In genomic region chr7:1664711-1665591, GRCh38 we compare ENCODE assay signal across 8 cellular contexts. TPM values are rescaled to one million over a fixed set of nuclear protein-coding genes. Genes with fewer than 3 reads are reported as not detected.
DNase-seq lines count a peak whose midpoint lies in the region; ATAC-seq and TF ChIP-seq lines count a peak whose summit lies in the region.

No MANE protein-coding gene starts in this region.

- H3K27me3 ChIP-seq in H7 (ENCODE audit: control insufficient read depth, insufficient read depth, low read length), result peaks cover 61% of the 10 kb centered on the region

- TF ChIP-seq CTCF in AG09319 (IDR thresholded peaks at IDR 0.05; ENCODE audit: low read depth, low read length) (peak; percentile 73), RWPE1 (conservative IDR thresholded peaks at IDR 0.05; ENCODE audit: low read depth) (peak; percentile 93)

- DNase-seq in AG09319 (ENCODE audit: extremely low read depth, low read depth) (no peak), H7 (peak; percentile 97), RWPE1 (ENCODE audit: low spot score) (peak; percentile 70), amniotic stem cell (lab: John Stamatoyannopoulos, UW) (peak; percentile 64), left ventricle myocardium superior (peak; percentile 84), renal cortical epithelial cell (ENCODE audit: low read depth) (peak; percentile 4), SIG-M5 treated with dmso at 0.1 percent for 504 hours (lab: John Stamatoyannopoulos, UW; ENCODE audit: unreplicated experiment) (no peak)

- intact Hi-C loops in left ventricle myocardium superior (cut with micrococcal nuclease), result no loop called here

- H3K27ac ChIP-seq in RWPE1, result no peak overlapping the region

- POLR2A ChIA-PET in RWPE1 (lab: Yijun Ruan, JAX; ENCODE audit: low non-redundant PET), result no interaction called here

- ATAC-seq in left ventricle myocardium superior (peak; percentile 45), HG03045 (IDR thresholded peaks at IDR 0.05; ENCODE audit: unreplicated experiment) (no peak)

- H3K36me3 ChIP-seq in H7 (replicated peaks; ENCODE audit: control insufficient read depth, insufficient read depth, low read length), result no peaks in the 10 kb centered on the region

- peak overlapping the region; percentile 57 for H3K4me3 ChIP-seq in H7 (ENCODE audit: insufficient read depth, low read depth, low read length)

- CTCF ChIA-PET in RWPE1 (lab: Yijun Ruan, JAX), result interaction anchor here (0.6 to 0.7 kb wide), 5 partner anchors 10 to 493 kb away, joined by 3 to 4 read pairs (median 4); no protein-coding TSS in a partner anchor

RNA-seq across cellular contexts. Expression of gene ELFN1, which starts 5.1 kb away (rescaled TPM):
- 16.0 and 19.9 TPM in 2 replicates for total RNA-seq in H7 (2014; rRNA removed; shearing (Covaris generic))
- 12.0 TPM for total RNA-seq in left ventricle myocardium superior
- total RNA-seq in renal cortical epithelial cell, result 0.15 TPM in 1 of 2 replicates, not detected in the other

Comparison
In these comparisons a context has a peak if more than half of its experiments do, and no peak if none do; other contexts are left out.
1. DNase-seq: peak in H7 (single experiment), RWPE1 (single experiment), amniotic stem cell (single experiment), left ventricle myocardium superior (single experiment) and renal cortical epithelial cell (single experiment); none in AG09319 (single experiment) and SIG-M5 treated with dmso at 0.1 percent for 504 hours (single experiment).
2. RNA of gene ELFN1, which starts 5.1 kb away (total RNA-seq): 16.0 to 19.9 TPM in H7 and 12.0 TPM in left ventricle myocardium superior (single experiment); 0.15 TPM in renal cortical epithelial cell; every median in the first group is over 10 times any median in the second.